In genomic region chr5:123752576-123752975, GRCh38 we compare ENCODE assay signal across 14 cellular contexts.
DNase-seq lines count a peak whose midpoint lies in the region; ATAC-seq, FAIRE-seq and TF ChIP-seq lines count a peak whose summit lies in the region.
"Had no signal": no experiment of that assay in that cellular context is flagged by ENCODE, and none has a peak within 500 bp of the region (broad histone marks: within the 10 kb centered on the region; RNA-seq: fewer than 3 reads in every experiment).

No MANE protein-coding gene starts in this region.

- no peaks in the 10 kb centered on the region for H3K79me2 ChIP-seq in keratinocyte (ENCODE audit: control insufficient read depth, insufficient read depth, low read length)

- H3K4me3 Mint-ChIP-seq in chondrocyte (ENCODE audit: unreplicated experiment) = no peak overlapping the region
- H3K4me3 Mint-ChIP-seq in WTC11 = no peak overlapping the region
- no peak overlapping the region for H3K4me3 Mint-ChIP-seq in immature natural killer cell
- H3K4me3 Mint-ChIP-seq: activated CD4-positive, alpha-beta T cell treated with anti-CD3 and anti-CD28 coated beads, Interleukin-2, amount 10 ng/mL, durations not matched to agents 24 days and 14 days had no signal

- H3K27ac Mint-ChIP-seq in chondrocyte (ENCODE audit: unreplicated experiment) (peak overlapping the region; percentile 95), WTC11 (no peak overlapping the region), immature natural killer cell (no peak overlapping the region)
- H3K27ac Mint-ChIP-seq: activated CD4-positive, alpha-beta T cell treated with anti-CD3 and anti-CD28 coated beads, Interleukin-2, amount 10 ng/mL, durations not matched to agents 24 days and 14 days had no signal

- peak overlapping the region; percentile 5 for H2AFZ ChIP-seq in keratinocyte (ENCODE audit: control insufficient read depth, low read length)

- TF ChIP-seq CTCF in chondrocyte (IDR thresholded peaks at IDR 0.05) = no peak
- TF ChIP-seq CTCF in keratinocyte (optimal IDR thresholded peaks at IDR 0.05 in 1 of 3, IDR thresholded peaks at IDR 0.05 in 1 of 3, conservative IDR thresholded peaks at IDR 0.05 in 1 of 3; ENCODE audit: extremely low read depth in 1 of 3, insufficient read depth in 2 of 3, low read length in 3 of 3) = no peak
- TF ChIP-seq CTCF in tibial artery (IDR thresholded peaks at IDR 0.05) = no peak
- no peak for TF ChIP-seq CTCF in lower leg skin (IDR thresholded peaks at IDR 0.05)
- TF ChIP-seq CTCF in WTC11 (IDR thresholded peaks at IDR 0.05) = no peak

- peak; percentile 93 for DNase-seq in LHCN-M2 (ENCODE audit: low read depth)
- DNase-seq in chondrocyte (ENCODE audit: low spot score) = no peak
- no peak for DNase-seq in keratinocyte (ENCODE audit: low read depth, low spot score)
- DNase-seq in tibial artery = peak in 1 of 2 donors; percentile 39
- no peak for DNase-seq in lower leg skin (ENCODE audit: low spot score in 2 of 2)
- DNase-seq in WTC11 (ENCODE audit: low spot score) = no peak
- no peak for DNase-seq in immature natural killer cell
- DNase-seq: activated CD4-positive, alpha-beta T cell treated with anti-CD3 and anti-CD28 coated beads, Interleukin-2, amount 10 ng/mL, durations not matched to agents 24 days and 14 days; central memory CD4-positive, alpha-beta T cell; H7; NK-92 treated with Interleukin-12 subunit alpha and Interleukin-12 subunit beta, amount 100 ng/mL, for 24 hours; stimulated activated CD4-positive, alpha-beta T cell treated with anti-CD3 and anti-CD28 coated beads, Interleukin-1b, Interleukin-23, amount 100 ng/mL, for 48 hours had no signal

- H4K20me1 ChIP-seq in keratinocyte (ENCODE audit: control insufficient read depth, extremely low read depth, insufficient read depth, low read length) = no peaks in the 10 kb centered on the region

- H3K4me1 ChIP-seq in keratinocyte (ENCODE audit: control insufficient read depth, extremely low read depth, insufficient read depth, low read length) = peaks cover 5% of the 10 kb centered on the region
- H3K4me1 ChIP-seq in tibial artery = peaks cover 0 to 28% (median 4%) of the 10 kb centered on the region in 4 donors

- no peaks in the 10 kb centered on the region for H3K9me1 ChIP-seq in keratinocyte (ENCODE audit: control insufficient read depth, extremely low read depth, insufficient read depth, low read length)

- H3K27me3 ChIP-seq in keratinocyte (ENCODE audit: control insufficient read depth, extremely low read depth, insufficient read depth, low read length) (no peaks in the 10 kb centered on the region), tibial artery (no peaks in the 10 kb centered on the region)

- FAIRE-seq in keratinocyte (lab: Jason Lieb, UNC) = peak; percentile 55
- FAIRE-seq: GM12878, HepG2 had no signal

- H3K9me3 ChIP-seq in keratinocyte (ENCODE audit: control insufficient read depth, low read depth, low read length) = no peaks in the 10 kb centered on the region
- H3K9me3 ChIP-seq in tibial artery = no peaks in the 10 kb centered on the region

- 65 to 83% methylated on average over 5 of the region's 5 CpGs for WGBS in lower leg skin, 2 donors

- H3K27ac ChIP-seq in keratinocyte (ENCODE audit: control insufficient read depth, insufficient read depth, low read length) (no peak overlapping the region), tibial artery (peak overlapping the region; percentile 33 to 59)

- intact Hi-C loops in tibial artery (cut with DNase I; ENCODE audit: low total_unique reads) (no loop called here), lower leg skin (cut with DNase I; ENCODE audit: low total_unique reads) (no loop called here)

- H3K27me3 Mint-ChIP-seq in chondrocyte (ENCODE audit: low read depth) (no peaks in the 10 kb centered on the region), WTC11 (ENCODE audit: low read depth) (no peaks in the 10 kb centered on the region), immature natural killer cell (ENCODE audit: low read depth in 3 of 3) (peaks cover 0 to 2% (median 0%) of the 10 kb centered on the region in 3 donors)
- H3K27me3 Mint-ChIP-seq: activated CD4-positive, alpha-beta T cell treated with anti-CD3 and anti-CD28 coated beads, Interleukin-2, amount 10 ng/mL, durations not matched to agents 24 days and 14 days had no signal

- H3K4me2 ChIP-seq in keratinocyte (ENCODE audit: control insufficient read depth, extremely low read depth, insufficient read depth, low read depth, low read length) = no peak overlapping the region

- no peaks in the 10 kb centered on the region for H3K36me3 ChIP-seq in keratinocyte (ENCODE audit: control insufficient read depth in 2 of 2, extremely low read depth in 1 of 2, insufficient read depth in 2 of 2, low read length in 2 of 2)
- no peaks in the 10 kb centered on the region for H3K36me3 ChIP-seq in tibial artery

- ATAC-seq in WTC11 = no peak
- ATAC-seq: GM12878, HepG2 had no signal

- H3K4me3 ChIP-seq in keratinocyte (ENCODE audit: control insufficient read depth in 2 of 3, extremely low read depth in 1 of 3, insufficient read depth in 2 of 3, low read depth in 1 of 3, low read length in 3 of 3) = no peak overlapping the region
- H3K4me3 ChIP-seq in tibial artery = no peak overlapping the region
- no peak overlapping the region for H3K4me3 ChIP-seq in lower leg skin (ENCODE audit: low read depth, poor library complexity, severe bottlenecking)
- H3K4me3 ChIP-seq: GM12878 had no signal

- CTCF ChIA-PET in WTC11 (lab: Charles Lee) = no interaction called here

- dilution Hi-C loops in keratinocyte (cut with MboI; ENCODE audit: extremely low pct_ligation_motif_present, low sequenced_read_pairs) = no loop called here

- no peaks in the 10 kb centered on the region for H3K36me3 Mint-ChIP-seq in chondrocyte (ENCODE audit: low read depth)
- H3K36me3 Mint-ChIP-seq in WTC11 = no peaks in the 10 kb centered on the region
- H3K36me3 Mint-ChIP-seq in immature natural killer cell = no peaks in the 10 kb centered on the region

- no peak for TF ChIP-seq POLR2A in lower leg skin (IDR thresholded peaks at IDR 0.05)

- H3K4me1 Mint-ChIP-seq in chondrocyte (ENCODE audit: low read depth) (peaks cover 47% of the 10 kb centered on the region), WTC11 (peaks cover 23% of the 10 kb centered on the region), immature natural killer cell (no peaks in the 10 kb centered on the region)
- H3K4me1 Mint-ChIP-seq: activated CD4-positive, alpha-beta T cell treated with anti-CD3 and anti-CD28 coated beads, Interleukin-2, amount 10 ng/mL, durations not matched to agents 24 days and 14 days had no signal

- POLR2A ChIA-PET in WTC11 (lab: Charles Lee) = no interaction called here

- no peak overlapping the region for H3K9ac ChIP-seq in keratinocyte (ENCODE audit: control insufficient read depth, extremely low read depth, insufficient read depth, low read length)

- H3K9me3 Mint-ChIP-seq in chondrocyte (ENCODE audit: low read depth) = no peaks in the 10 kb centered on the region
- no peaks in the 10 kb centered on the region for H3K9me3 Mint-ChIP-seq in WTC11
- H3K9me3 Mint-ChIP-seq in immature natural killer cell = no peaks in the 10 kb centered on the region
- H3K9me3 Mint-ChIP-seq: activated CD4-positive, alpha-beta T cell treated with anti-CD3 and anti-CD28 coated beads, Interleukin-2, amount 10 ng/mL, durations not matched to agents 24 days and 14 days had no signal

TF ChIP-seq in WTC11, 78 proteins besides CTCF, POLR2A, EP300 and RAD21:
- TF ChIP-seq FOXK1 (CRISPR knock-in tag; IDR thresholded peaks at IDR 0.05) = no peak
- no peak for TF ChIP-seq OVOL2 (CRISPR knock-in tag; IDR thresholded peaks at IDR 0.05; ENCODE audit: borderline replicate concordance)
- no peak for TF ChIP-seq NR1H2 (CRISPR knock-in tag; IDR thresholded peaks at IDR 0.05)
- no peak for TF ChIP-seq KAT7 (CRISPR knock-in tag; IDR thresholded peaks at IDR 0.05; ENCODE audit: borderline replicate concordance)
